Comparison of ENCODE assay signal across 23 cellular contexts in the genomic region with DNA sequence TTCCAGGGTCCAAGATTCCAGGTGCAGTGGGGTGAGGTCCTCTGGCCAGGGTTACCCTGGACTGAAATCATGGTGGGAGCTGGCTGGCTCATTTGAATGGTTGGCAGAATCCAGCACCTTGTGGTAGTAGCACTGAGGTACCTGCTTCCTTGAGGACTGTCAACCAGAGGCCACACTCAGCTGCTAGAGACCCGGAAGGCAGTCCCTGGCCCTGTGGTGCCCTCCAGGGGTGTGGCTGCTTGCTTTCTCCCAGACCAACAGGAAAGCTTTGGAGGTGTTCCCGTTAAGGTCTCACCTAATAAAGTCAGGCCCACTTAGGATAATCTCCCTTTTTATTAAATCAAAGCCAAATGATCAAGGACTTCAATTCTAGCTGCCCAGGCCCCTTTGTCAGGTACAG.
DNase-seq lines count a peak whose midpoint lies in the region; ATAC-seq, FAIRE-seq and TF ChIP-seq lines count a peak whose summit lies in the region.
"Had no signal": no experiment of that assay in that cellular context is flagged by ENCODE, and none has a peak within 500 bp of the region (broad histone marks: within the 10 kb centered on the region; RNA-seq: fewer than 3 reads in every experiment).

No MANE protein-coding gene starts in this region.

- POLR2A ChIA-PET in H1 (lab: Charles Lee; ENCODE audit: partially characterized antibody) = no interaction called here

- FAIRE-seq in H1 (lab: Jason Lieb, UNC) (no peak), GM12892 (lab: Jason Lieb, UNC) (no peak)
- FAIRE-seq: D721Med, GM12878, GM18507, H54 had no signal

- H4K8ac ChIP-seq in H1 (ENCODE audit: extremely low read depth, insufficient read depth, low read length) = no peak overlapping the region
- no peak overlapping the region for H4K8ac ChIP-seq in neuronal stem cell (ENCODE audit: low read depth, low read length)

- no peak overlapping the region for H2AFZ ChIP-seq in OCI-LY1 (ENCODE audit: low read length)
- no peak overlapping the region for H2AFZ ChIP-seq in H1 (ENCODE audit: low read length)
- no peak overlapping the region for H2AFZ ChIP-seq in neuronal stem cell (ENCODE audit: low read length)
- H2AFZ ChIP-seq: GM23338 had no signal

- CTCF ChIA-PET in H1 (lab: Charles Lee; ENCODE audit: partially characterized antibody) = interaction anchor here (1.6 kb wide), 1 partner anchor 145 kb away, joined by 4 read pairs; no protein-coding TSS in a partner anchor

- 0 out of 2 replicates have a peak, but pooled peaks cover 3% of the 10 kb centered on the region for H3F3A ChIP-seq in OCI-LY1 (ENCODE audit: insufficient read depth, low read length)

- H3K18ac ChIP-seq in H1 (ENCODE audit: extremely low read depth, low read length) = no peak overlapping the region
- H3K18ac ChIP-seq in neuronal stem cell (ENCODE audit: low read length) = no peak overlapping the region

- H3K27ac ChIP-seq in OCI-LY1 (ENCODE audit: low read depth, low read length, poor library complexity, severe bottlenecking) (peak overlapping the region; percentile 99), H1 (ENCODE audit: low read depth, low read length) (no peak overlapping the region), foreskin keratinocyte (no peak overlapping the region), neuronal stem cell (replicated peaks; ENCODE audit: low read length) (no peak overlapping the region)
- H3K27ac ChIP-seq: BLaER1 had no signal

- H3K56ac ChIP-seq in H1 (replicated peaks; ENCODE audit: insufficient read length, low read depth, low read length) = no peak overlapping the region

- ATAC-seq in foreskin keratinocyte (no peak), HG02763 (IDR thresholded peaks at IDR 0.05; ENCODE audit: unreplicated experiment) (no peak)
- ATAC-seq: CD8-positive, alpha-beta T cell; GM12878; GM23338 had no signal

- H3K4me1 ChIP-seq in OCI-LY1 (ENCODE audit: insufficient read depth, low read length, severe bottlenecking) (peaks cover 73% of the 10 kb centered on the region), H1 (replicated peaks in 1 of 4; ENCODE audit: control insufficient read depth in 3 of 4, insufficient read depth in 4 of 4, low read length in 3 of 4) (0 out of 7 replicates have a peak, but pooled peaks cover 0 to 3% (median 0%) of the 10 kb centered on the region in 4 experiments), foreskin keratinocyte (peaks cover 2% of the 10 kb centered on the region), neuronal stem cell (ENCODE audit: control insufficient read depth in 2 of 2, insufficient read depth in 1 of 2, low read depth in 1 of 2, low read length in 2 of 2) (no peaks in the 10 kb centered on the region)
- H3K4me1 ChIP-seq: BLaER1, Caco-2, HAP-1 had no signal

- H3K79me1 ChIP-seq in H1 (ENCODE audit: low read depth, low read length) = no peaks in the 10 kb centered on the region
- H3K79me1 ChIP-seq in neuronal stem cell (ENCODE audit: low read depth, low read length) = no peaks in the 10 kb centered on the region

- H4K20me1 ChIP-seq in OCI-LY1 (ENCODE audit: insufficient read depth, low read length) = no peaks in the 10 kb centered on the region
- no peaks in the 10 kb centered on the region for H4K20me1 ChIP-seq in H1 (replicated peaks in 1 of 2; ENCODE audit: control insufficient read depth in 1 of 2, insufficient read depth in 2 of 2, low read length in 2 of 2)
- H4K20me1 ChIP-seq: BLaER1 had no signal

- H3K4ac ChIP-seq in H1 (replicated peaks; ENCODE audit: insufficient read length, low read depth, low read length) = no peak overlapping the region
- H3K4ac ChIP-seq in neuronal stem cell (ENCODE audit: low read length) = no peak overlapping the region

- no peak overlapping the region for H3K4me2 ChIP-seq in OCI-LY1 (ENCODE audit: low read length)
- H3K4me2 ChIP-seq in H1 (ENCODE audit: insufficient read depth in 1 of 2, low read depth in 2 of 2, low read length in 2 of 2) = no peak overlapping the region
- no peak overlapping the region for H3K4me2 ChIP-seq in neuronal stem cell (ENCODE audit: insufficient read depth, low read length, poor library complexity, severe bottlenecking)
- H3K4me2 ChIP-seq: BLaER1, GM23338 had no signal

- no peak overlapping the region for H2BK15ac ChIP-seq in H1 (ENCODE audit: low read length)
- H2BK15ac ChIP-seq in neuronal stem cell (ENCODE audit: low read length) = no peak overlapping the region

- 91% methylated on average over 2 of the region's 2 CpGs; no CpG with 5 or more reads in 1 of the 2 experiments for WGBS in H1 (ENCODE audit: extremely low coverage in 1 of 2, insufficient coverage in 1 of 2, insufficient read length in 1 of 2, insufficient replicate concordance in 2 of 2, low coverage in 1 of 2, low lambda C conversion rate in 2 of 2, missing lambda C conversion rate in 1 of 2), 2 experiments
- WGBS in neuronal stem cell (ENCODE audit: extremely low coverage in 2 of 2, insufficient read length in 2 of 2, insufficient replicate concordance in 1 of 2), 2 donors = no CpG with 5 or more reads among the region's 2 CpGs

- H4K5ac ChIP-seq in H1 (ENCODE audit: insufficient read length, low read depth, low read length) = no peak overlapping the region

- no peak for TF ChIP-seq POLR2A in H1 (IDR thresholded peaks at IDR 0.05; ENCODE audit: control extremely low read depth in 1 of 2, low read depth in 2 of 2, low read length in 2 of 2)
- no peak for TF ChIP-seq POLR2A in GM12892 (IDR thresholded peaks at IDR 0.05; ENCODE audit: low read depth, low read length)

- H2AK5ac ChIP-seq in H1 (ENCODE audit: low read depth, low read length) (no peak overlapping the region), neuronal stem cell (ENCODE audit: low read depth, low read length) (no peak overlapping the region)

- no peak overlapping the region for H3K23ac ChIP-seq in H1 (ENCODE audit: insufficient read length)
- H3K23ac ChIP-seq in neuronal stem cell (ENCODE audit: low read depth, low read length, poor library complexity) = peak overlapping the region; percentile 78

- H3K4me3 ChIP-seq in OCI-LY1 (ENCODE audit: low read depth, low read length, poor library complexity, severe bottlenecking) = no peak overlapping the region
- no peak overlapping the region for H3K4me3 ChIP-seq in H1 (ENCODE audit: extremely low read depth in 1 of 4, insufficient read depth in 2 of 4, low read depth in 3 of 4, low read length in 4 of 4)
- H3K4me3 ChIP-seq in neuronal stem cell (ENCODE audit: low read length in 2 of 2) = no peak overlapping the region
- H3K4me3 ChIP-seq: BLaER1, GM12878, GM23338, HAP-1 had no signal

- H4K91ac ChIP-seq in H1 (replicated peaks; ENCODE audit: insufficient read length, low read length) = no peak overlapping the region
- H4K91ac ChIP-seq in neuronal stem cell (ENCODE audit: low read depth, low read length, poor library complexity) = no peak overlapping the region

- no peak overlapping the region for H2BK120ac ChIP-seq in H1 (replicated peaks; ENCODE audit: low read depth, low read length)
- H2BK120ac ChIP-seq in neuronal stem cell (ENCODE audit: low read depth, low read length) = no peak overlapping the region

- H3K9me3 ChIP-seq in OCI-LY1 (ENCODE audit: low read length) (no peaks in the 10 kb centered on the region), H1 (ENCODE audit: insufficient read depth in 2 of 2, low read depth in 1 of 2, low read length in 1 of 2) (no peaks in the 10 kb centered on the region; a peak in 1 of 4 replicates), neuronal stem cell (replicated peaks in 1 of 2; ENCODE audit: control insufficient read depth in 2 of 2, insufficient read depth in 1 of 2, low read depth in 1 of 2, low read length in 2 of 2) (no peaks in the 10 kb centered on the region)
- H3K9me3 ChIP-seq: BLaER1, Caco-2, HAP-1 had no signal

- no peak overlapping the region for H3K14ac ChIP-seq in H1 (ENCODE audit: insufficient read length)
- no peak overlapping the region for H3K14ac ChIP-seq in neuronal stem cell (ENCODE audit: low read length)

- no peaks in the 10 kb centered on the region for H3K23me2 ChIP-seq in H1 (ENCODE audit: low read depth, low read length)

- TF ChIP-seq EP300 in H1 (IDR thresholded peaks at IDR 0.05; ENCODE audit: borderline replicate concordance in 1 of 2, low read depth in 2 of 2, low read length in 2 of 2) = no peak

- TF ChIP-seq CTCF in OCI-LY1 (IDR thresholded peaks at IDR 0.05; ENCODE audit: low read length) = no peak
- TF ChIP-seq CTCF in H1 (IDR thresholded peaks at IDR 0.05; ENCODE audit: control extremely low read depth in 1 of 3, insufficient read depth in 1 of 3, low read depth in 1 of 3, low read length in 3 of 3) = no peak
- TF ChIP-seq CTCF in foreskin keratinocyte (conservative IDR thresholded peaks at IDR 0.05) = peak; percentile 2

- H2BK12ac ChIP-seq in H1 (ENCODE audit: low read depth, low read length) = no peak overlapping the region
- no peak overlapping the region for H2BK12ac ChIP-seq in neuronal stem cell (ENCODE audit: low read length)

- no peak overlapping the region for H2BK5ac ChIP-seq in H1 (ENCODE audit: low read depth, low read length)
- H2BK5ac ChIP-seq in neuronal stem cell (ENCODE audit: low read length) = no peak overlapping the region

- H2BK20ac ChIP-seq in H1 (ENCODE audit: low read length) = no peak overlapping the region

- H3K79me2 ChIP-seq in OCI-LY1 (ENCODE audit: insufficient read depth, low read length) = no peaks in the 10 kb centered on the region
- no peaks in the 10 kb centered on the region for H3K79me2 ChIP-seq in H1 (ENCODE audit: control insufficient read depth in 1 of 2, insufficient read depth in 2 of 2, low read length in 2 of 2)

- no peak for DNase-seq in H1 (ENCODE audit: low read depth in 1 of 2, low spot score in 2 of 2)
- no peak for DNase-seq in foreskin keratinocyte
- no peak for DNase-seq in neuronal stem cell (ENCODE audit: low spot score)
- no peak for DNase-seq in SW480 (ENCODE audit: low spot score)
- no peak for DNase-seq in GM12892 (ENCODE audit: insufficient read length)
- no peak for DNase-seq in T-helper 9 cell
- DNase-seq: Caco-2; CD4-positive, CD25-positive, alpha-beta regulatory T cell; CD8-positive, alpha-beta T cell; DMS 273 treated with DMSO at 0.1 percent for 48 hours; DMS79; EL; GDM1; HFFc6 had no signal

- peak; percentile 31 to 37; a peak in 3 of 4 replicates for TF ChIP-seq RAD21 in H1 (IDR thresholded peaks at IDR 0.05 in 1 of 2, conservative IDR thresholded peaks at IDR 0.05 in 1 of 2; ENCODE audit: low read depth in 2 of 2, low read length in 2 of 2)

- H3K9me2 ChIP-seq in OCI-LY1 (ENCODE audit: low read depth, low read length) = no peaks in the 10 kb centered on the region

- H3K36me3 ChIP-seq in OCI-LY1 (ENCODE audit: insufficient read depth, low read length) (no peaks in the 10 kb centered on the region), H1 (ENCODE audit: control insufficient read depth in 2 of 4, insufficient read depth in 4 of 4, low read length in 3 of 4) (no peaks in the 10 kb centered on the region), neuronal stem cell (replicated peaks in 1 of 2; ENCODE audit: control insufficient read depth in 2 of 2, insufficient read depth in 2 of 2, low read length in 2 of 2) (no peaks in the 10 kb centered on the region)
- H3K36me3 ChIP-seq: BLaER1, HAP-1 had no signal

- H3K27me3 ChIP-seq in OCI-LY1 (ENCODE audit: insufficient read depth, low read length) = no peaks in the 10 kb centered on the region
- H3K27me3 ChIP-seq in H1 (replicated peaks in 1 of 4; ENCODE audit: control insufficient read depth in 3 of 4, extremely low read depth in 1 of 4, insufficient read depth in 3 of 4, low read length in 3 of 4) = no peaks in the 10 kb centered on the region
- H3K27me3 ChIP-seq in foreskin keratinocyte = no peaks in the 10 kb centered on the region
- H3K27me3 ChIP-seq in neuronal stem cell (ENCODE audit: control insufficient read depth in 3 of 3, insufficient read depth in 3 of 3, low read depth in 1 of 3, low read length in 3 of 3) = no peaks in the 10 kb centered on the region
- H3K27me3 ChIP-seq: BLaER1 had no signal

- H3K9ac ChIP-seq in OCI-LY1 (ENCODE audit: low read length) (peak overlapping the region; percentile 7; the same call in 1 of the 2 replicates), H1 (replicated peaks in 1 of 4; ENCODE audit: extremely low read depth in 1 of 4, low read depth in 3 of 4, low read length in 3 of 4) (no peak overlapping the region), neuronal stem cell (ENCODE audit: low read depth, low read length, poor library complexity) (no peak overlapping the region)
- H3K9ac ChIP-seq: BLaER1 had no signal
